In genomic region chr10:77598606-77599005, GRCh38 we compare ENCODE assay signal across 14 cellular contexts. TPM values are rescaled to one million over a fixed set of nuclear protein-coding genes. Genes with fewer than 3 reads are reported as not detected.
DNase-seq lines count a peak whose midpoint lies in the region; ATAC-seq and TF ChIP-seq lines count a peak whose summit lies in the region.
"Had no signal": no experiment of that assay in that cellular context is flagged by ENCODE, and none has a peak within 500 bp of the region (broad histone marks: within the 10 kb centered on the region; RNA-seq: fewer than 3 reads in every experiment).

No MANE protein-coding gene starts in this region.

- peaks cover 3% of the 10 kb centered on the region for H3K9me3 Mint-ChIP-seq in natural killer cell treated with Interleukin-12 subunit alpha and Interleukin-12 subunit beta and Interleukin-15 and Interleukin-18, amount 100 ng/mL, for 72 hours
- H3K9me3 Mint-ChIP-seq in natural killer cell = no peaks in the 10 kb centered on the region
- peaks cover 2% of the 10 kb centered on the region for H3K9me3 Mint-ChIP-seq in memory B cell
- H3K9me3 Mint-ChIP-seq: CD4-positive, alpha-beta T cell had no signal

- H3K4me3 ChIP-seq in sigmoid colon = no peak overlapping the region
- no peak overlapping the region for H3K4me3 ChIP-seq in SJCRH30
- no peak overlapping the region for H3K4me3 ChIP-seq in mesendoderm (ENCODE audit: low read length)
- H3K4me3 ChIP-seq: GM12878 had no signal

- ATAC-seq in natural killer cell treated with Interleukin-12 subunit alpha and Interleukin-12 subunit beta and Interleukin-15 and Interleukin-18, amount 100 ng/mL, for 72 hours = no peak
- no peak for ATAC-seq in natural killer cell
- ATAC-seq in memory B cell (ENCODE audit: low read depth) = no peak
- ATAC-seq: GM12878, HCT116 had no signal

- no peaks in the 10 kb centered on the region for H3K36me3 Mint-ChIP-seq in natural killer cell treated with Interleukin-12 subunit alpha and Interleukin-12 subunit beta and Interleukin-15 and Interleukin-18, amount 100 ng/mL, for 72 hours
- no peaks in the 10 kb centered on the region for H3K36me3 Mint-ChIP-seq in natural killer cell
- H3K36me3 Mint-ChIP-seq in memory B cell = no peaks in the 10 kb centered on the region

- 57 to 66% methylated on average over 7 of the region's 7 CpGs for WGBS in sigmoid colon, 2 donors
- WGBS in mesendoderm (ENCODE audit: extremely low coverage, insufficient coverage, low lambda C conversion rate) = no CpG with 5 or more reads among the region's 7 CpGs

- TF ChIP-seq POLR2A in sigmoid colon (IDR thresholded peaks at IDR 0.05) = no peak

- H4K5ac ChIP-seq in mesendoderm (ENCODE audit: low read length) = no peak overlapping the region

- no peaks in the 10 kb centered on the region for H3K36me3 ChIP-seq in sigmoid colon
- no peaks in the 10 kb centered on the region for H3K36me3 ChIP-seq in SJCRH30
- no peaks in the 10 kb centered on the region for H3K36me3 ChIP-seq in mesendoderm (ENCODE audit: control insufficient read depth, insufficient read depth, low read length)

- TF ChIP-seq EP300 in sigmoid colon (IDR thresholded peaks at IDR 0.05) = no peak

- no peak overlapping the region for H3K23ac ChIP-seq in mesendoderm (ENCODE audit: low read length)

- no peak for TF ChIP-seq CTCF in natural killer cell (IDR thresholded peaks at IDR 0.05)
- no peak for TF ChIP-seq CTCF in sigmoid colon (IDR thresholded peaks at IDR 0.05)

- H3K56ac ChIP-seq in mesendoderm (ENCODE audit: low read length) = no peak overlapping the region

- H3K27ac ChIP-seq in sigmoid colon = peak overlapping the region; percentile 14 to 86 (median 40)
- H3K27ac ChIP-seq in SJCRH30 = no peak overlapping the region
- H3K27ac ChIP-seq in mesendoderm (ENCODE audit: low read depth, low read length) = no peak overlapping the region
- H3K27ac ChIP-seq: 22Rv1 had no signal

- H3K79me1 ChIP-seq in mesendoderm (ENCODE audit: low read length) = no peaks in the 10 kb centered on the region

- intact Hi-C loops in natural killer cell (cut with micrococcal nuclease) (no loop called here), sigmoid colon (cut with DNase I) (no loop called here)

- H2BK5ac ChIP-seq in mesendoderm (ENCODE audit: low read length) = no peak overlapping the region

- H3K27me3 ChIP-seq in sigmoid colon = no peaks in the 10 kb centered on the region
- no peaks in the 10 kb centered on the region; the same call in 1 of the 2 replicates for H3K27me3 ChIP-seq in SJCRH30
- no peaks in the 10 kb centered on the region for H3K27me3 ChIP-seq in mesendoderm (ENCODE audit: insufficient read depth, low read length, poor library complexity)

- H3K4me1 ChIP-seq in sigmoid colon (peaks cover 0 to 71% (median 57%) of the 10 kb centered on the region in 4 donors), SJCRH30 (peaks cover 9% of the 10 kb centered on the region), mesendoderm (ENCODE audit: control insufficient read depth, low read depth, low read length) (no peaks in the 10 kb centered on the region)

- no peak overlapping the region for H3K4ac ChIP-seq in mesendoderm (ENCODE audit: low read depth, low read length)

- H4K8ac ChIP-seq in mesendoderm (ENCODE audit: low read depth, low read length) = no peak overlapping the region

- H3K4me2 ChIP-seq in mesendoderm (ENCODE audit: low read length) = no peak overlapping the region

- peak; percentile 0 for DNase-seq in natural killer cell treated with Interleukin-12 subunit alpha and Interleukin-12 subunit beta and Interleukin-15 and Interleukin-18, amount 100 ng/mL, for 72 hours (ENCODE audit: low spot score)
- DNase-seq in natural killer cell (no peak), memory B cell (ENCODE audit: low spot score in 2 of 2) (no peak), sigmoid colon (no peak), middle frontal gyrus (ENCODE audit: extremely low spot score, low spot score) (no peak), SJCRH30 (no peak), ecto neural progenitor cell (ENCODE audit: low spot score) (no peak), mesendoderm (no peak)
- DNase-seq: C1 segment of cervical spinal cord; CD4-positive, alpha-beta T cell; DMS79 had no signal

- no peak overlapping the region for H3K27ac Mint-ChIP-seq in natural killer cell treated with Interleukin-12 subunit alpha and Interleukin-12 subunit beta and Interleukin-15 and Interleukin-18, amount 100 ng/mL, for 72 hours
- no peak overlapping the region for H3K27ac Mint-ChIP-seq in natural killer cell
- peak overlapping the region; percentile 60 for H3K27ac Mint-ChIP-seq in memory B cell
- H3K27ac Mint-ChIP-seq: CD4-positive, alpha-beta T cell had no signal

- H2BK15ac ChIP-seq in mesendoderm (replicated peaks; ENCODE audit: low read depth) = no peak overlapping the region

- H3K4me1 Mint-ChIP-seq in natural killer cell treated with Interleukin-12 subunit alpha and Interleukin-12 subunit beta and Interleukin-15 and Interleukin-18, amount 100 ng/mL, for 72 hours (ENCODE audit: low read depth in 2 of 2) = peaks cover 4 to 5% of the 10 kb centered on the region in 2 donors
- peaks cover 12% of the 10 kb centered on the region in 2 donors for H3K4me1 Mint-ChIP-seq in natural killer cell
- H3K4me1 Mint-ChIP-seq in memory B cell = peaks cover 20% of the 10 kb centered on the region

- H3K18ac ChIP-seq in mesendoderm (ENCODE audit: low read length) = no peak overlapping the region

- no peaks in the 10 kb centered on the region for H3K27me3 Mint-ChIP-seq in natural killer cell treated with Interleukin-12 subunit alpha and Interleukin-12 subunit beta and Interleukin-15 and Interleukin-18, amount 100 ng/mL, for 72 hours
- H3K27me3 Mint-ChIP-seq in natural killer cell (ENCODE audit: low read depth in 2 of 2) (peaks cover 0 to 8% of the 10 kb centered on the region in 2 donors), memory B cell (no peaks in the 10 kb centered on the region)
- H3K27me3 Mint-ChIP-seq: CD4-positive, alpha-beta T cell had no signal

- no peak overlapping the region for H2BK120ac ChIP-seq in mesendoderm (ENCODE audit: low read depth, low read length)

- no peak overlapping the region for H3K9ac ChIP-seq in mesendoderm (ENCODE audit: low read length)

- H3K9me3 ChIP-seq in sigmoid colon (no peaks in the 10 kb centered on the region), SJCRH30 (replicated peaks) (no peaks in the 10 kb centered on the region)

- H2AK5ac ChIP-seq in mesendoderm (ENCODE audit: low read length) = no peak overlapping the region

- H3K79me2 ChIP-seq in mesendoderm (ENCODE audit: control insufficient read depth, insufficient read depth, low read length) = no peaks in the 10 kb centered on the region

- H3K4me3 Mint-ChIP-seq in natural killer cell treated with Interleukin-12 subunit alpha and Interleukin-12 subunit beta and Interleukin-15 and Interleukin-18, amount 100 ng/mL, for 72 hours = no peak overlapping the region
- H3K4me3 Mint-ChIP-seq in natural killer cell = no peak overlapping the region
- no peak overlapping the region for H3K4me3 Mint-ChIP-seq in memory B cell
- H3K4me3 Mint-ChIP-seq: CD4-positive, alpha-beta T cell had no signal

RNA-seq across cellular contexts. Expression of gene KCNMA1, which starts 39.0 kb away (rescaled TPM):
- 1 to 10 TPM in 1 of 2 donors, not detected in 1; 2.8 TPM for total RNA-seq in natural killer cell treated with Interleukin-12 subunit alpha and Interleukin-12 subunit beta and Interleukin-15 and Interleukin-18, amount 100 ng/mL, for 72 hours
- total RNA-seq in natural killer cell (1 to 10 TPM in 1 of 3 donors, under 1 TPM in 2; 0.40 to 1.8 (median 0.63) TPM), sigmoid colon (100 to 1,000 TPM; 256 to 427 (median 312) TPM)
- 10 to 100 TPM; 15.3 to 25.3 (median 16.8) TPM for polyA plus RNA-seq in sigmoid colon
- 0.33 and 0.69 TPM in 2 replicates for total RNA-seq in SJCRH30 (2014; rRNA removed; shearing (Covaris generic))
- 1.4 TPM for polyA plus RNA-seq in mesendoderm (2013, experiment 1 of 2)
- polyA plus RNA-seq in mesendoderm (2013, experiment 2 of 2) = 1.9 TPM
- total RNA-seq: CD4-positive, alpha-beta T cell had no signal

Comparison
In these comparisons a context has a peak if more than half of its experiments do, and no peak if none do; other contexts are left out.
1. H3K27ac ChIP-seq: peak in sigmoid colon (4 of 4); none in SJCRH30 (single experiment) and mesendoderm (single experiment).
2. RNA of gene KCNMA1, which starts 39.0 kb away (total RNA-seq): 256 to 427 TPM in sigmoid colon; 2.8 TPM in natural killer cell treated with Interleukin-12 subunit alpha and Interleukin-12 subunit beta and Interleukin-15 and Interleukin-18, amount 100 ng/mL, for 72 hours, 0.33 to 0.69 TPM in SJCRH30 and 0.40 to 1.8 TPM in natural killer cell; every median in the first group is over 10 times any median in the second.